8 cellular contexts compared by ENCODE assay signal in genomic region chr7:2709553-2710165, GRCh38. TPM values are rescaled to one million over a fixed set of nuclear protein-coding genes. Genes with fewer than 3 reads are reported as not detected.
A peak's percentile ranks its signal among the peaks of the same experiment; 100 is the strongest.
DNase-seq lines count a peak whose midpoint lies in the region; FAIRE-seq and TF ChIP-seq lines count a peak whose summit lies in the region.

No MANE protein-coding gene starts in this region.

- H3K27me3 ChIP-seq in HL-60 (ENCODE audit: insufficient read depth, poor library complexity, severe bottlenecking) (no peaks in the 10 kb centered on the region), small intestine (ENCODE audit: control insufficient read depth in 2 of 2, insufficient read depth in 2 of 2, low read length in 2 of 2) (no peaks in the 10 kb centered on the region)

- no peak overlapping the region for H3K27ac ChIP-seq in HL-60 (replicated peaks)
- H3K27ac ChIP-seq in small intestine (ENCODE audit: low read depth in 1 of 2, low read length in 1 of 2), result no peak overlapping the region

- 5 to 31% (median 16%) methylated on average over 27 to 33 of the region's 33 CpGs for WGBS in small intestine, 3 donors

- no peak for FAIRE-seq in D721Med (lab: Jason Lieb, UNC)
- FAIRE-seq in small intestine (lab: Jason Lieb, UNC), result no peak

- H3K4me3 ChIP-seq in HL-60 (replicated peaks; ENCODE audit: insufficient read depth, low read length), result no peak overlapping the region
- H3K4me3 ChIP-seq in small intestine (ENCODE audit: low read depth in 1 of 2, low read length in 2 of 2), result peak overlapping the region in 1 of 2 donors; percentile 53

- H3K4me1 ChIP-seq in small intestine (ENCODE audit: control insufficient read depth in 2 of 2, insufficient read depth in 1 of 2, low read depth in 1 of 2, low read length in 1 of 2), result no peaks in the 10 kb centered on the region

- no peaks in the 10 kb centered on the region for H3K36me3 ChIP-seq in small intestine (ENCODE audit: control insufficient read depth in 2 of 2, insufficient read depth in 2 of 2, low read length in 2 of 2)

- no peaks in the 10 kb centered on the region for H3K9me3 ChIP-seq in small intestine (ENCODE audit: control insufficient read depth, low read depth)

- peak; percentile 83 for TF ChIP-seq CTCF in D721Med (IDR thresholded peaks at IDR 0.05; ENCODE audit: insufficient read depth, missing control alignments)
- peak; percentile 98 for TF ChIP-seq CTCF in GM20000 (IDR thresholded peaks at IDR 0.05; ENCODE audit: extremely low read depth, missing control alignments)
- peak; percentile 98 for TF ChIP-seq CTCF in HL-60 (IDR thresholded peaks at IDR 0.05; ENCODE audit: insufficient read depth, low read length)

- DNase-seq in D721Med (ENCODE audit: insufficient read length, low spot score) (peak; percentile 94), GM20000 (ENCODE audit: low spot score) (peak; percentile 89), HL-60 (ENCODE audit: low read depth in 1 of 2, low spot score in 1 of 2) (peak; percentile 72 to 77), T follicular helper cell (ENCODE audit: low read depth) (peak; percentile 65), amniotic epithelial cell (ENCODE audit: low read depth) (peak; percentile 31), iPS DF 19.7 (ENCODE audit: low read depth, low spot score) (peak; percentile 59), small intestine (peak; percentile 81), foreskin melanocyte (no peak)

RNA-seq across cellular contexts. Expression of gene AMZ1, which starts 21.7 kb away (rescaled TPM):
- under 1 TPM in 1 of 3 donors, not detected in 2; 0.07 TPM for polyA plus RNA-seq in small intestine
